In the genomic region with DNA sequence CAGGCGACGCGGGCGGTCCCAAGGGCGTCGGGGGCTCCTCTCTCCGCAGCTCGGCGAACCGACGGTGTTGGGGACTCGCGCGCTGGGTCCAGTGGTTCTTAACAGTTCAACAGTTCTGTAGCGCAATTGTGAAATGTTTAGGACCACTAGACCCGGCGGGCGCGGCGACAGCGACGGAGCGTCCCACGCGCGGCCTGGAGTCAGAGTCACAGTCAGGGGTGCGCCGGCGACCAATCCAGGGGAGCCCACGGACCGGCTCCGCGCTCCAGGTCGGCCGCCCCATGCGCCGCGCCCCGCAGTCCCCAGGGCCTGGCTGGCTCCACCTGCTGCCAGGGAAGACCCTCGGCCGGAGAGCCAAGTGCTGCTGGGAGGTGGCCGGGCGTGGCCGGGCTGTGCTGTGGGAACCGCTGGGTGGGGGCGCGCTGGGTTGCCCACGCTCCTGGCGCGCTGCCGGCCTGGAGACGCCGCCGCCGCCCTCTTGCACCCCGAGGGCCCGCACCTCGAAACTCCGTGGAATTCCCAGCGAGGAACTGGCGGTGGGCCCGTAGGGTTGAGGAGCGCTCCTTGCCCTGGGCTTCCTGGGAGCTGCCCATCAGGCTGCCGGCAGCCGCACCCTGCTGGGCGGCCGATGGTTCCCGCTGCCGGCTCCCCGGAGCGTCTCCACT, we compare ENCODE assay signal across 12 cellular contexts. TPM values are rescaled to one million over a fixed set of nuclear protein-coding genes. Genes with fewer than 3 reads are reported as not detected.
DNase-seq lines count a peak whose midpoint lies in the region; ATAC-seq and TF ChIP-seq lines count a peak whose summit lies in the region.
"Had no signal": no experiment of that assay in that cellular context is flagged by ENCODE, and none has a peak within 500 bp of the region (broad histone marks: within the 10 kb centered on the region; RNA-seq: fewer than 3 reads in every experiment).

No MANE protein-coding gene starts in this region.

- peaks cover 19% of the 10 kb centered on the region for H3K4me1 ChIP-seq in mammary epithelial cell (ENCODE audit: insufficient read depth, low read length)

- peaks cover 31% of the 10 kb centered on the region for H3K27me3 Mint-ChIP-seq in activated T-cell treated with anti-CD3 and anti-CD28 coated beads, Interleukin-2, amount 50 U/mL, for 72 hours (ENCODE audit: low read depth)
- H3K27me3 Mint-ChIP-seq in activated T-cell treated with anti-CD3 and anti-CD28 coated beads, Interleukin-2, amount 50 U/mL, for 24 hours = peaks cover 47% of the 10 kb centered on the region
- H3K27me3 Mint-ChIP-seq in stimulated activated memory B cell treated with anti-CD40 and anti-IgM and Interleukin-4, amounts not matched to agents 10 μg/mL and 1 μg/mL and 100 μg/mL, for 72 hours = peaks cover 69% of the 10 kb centered on the region

- H3K9me3 ChIP-seq in mammary epithelial cell (replicated peaks; ENCODE audit: insufficient read depth, low read length) = no peaks in the 10 kb centered on the region

- DNase-seq in activated T-cell treated with anti-CD3 and anti-CD28 coated beads, Interleukin-2, amount 50 U/mL, for 72 hours = no peak
- DNase-seq in activated T-cell treated with anti-CD3 and anti-CD28 coated beads, Interleukin-2, amount 50 U/mL, for 24 hours = no peak
- DNase-seq in mammary epithelial cell = no peak
- DNase-seq in left colon = peak; percentile 27 to 35
- DNase-seq in AG08395 (ENCODE audit: low spot score) = no peak
- no peak for DNase-seq in central memory CD4-positive, alpha-beta T cell
- DNase-seq: AML-193, foreskin melanocyte had no signal

- dilution Hi-C loops in mammary epithelial cell (cut with HindIII; ENCODE audit: low sequenced_read_pairs) = no loop called here

- intact Hi-C loops in mammary epithelial cell (cut with micrococcal nuclease) = no loop called here
- intact Hi-C loops in left colon (cut with DNase I, micrococcal nuclease) = no loop called here

- H3K4me1 Mint-ChIP-seq in activated T-cell treated with anti-CD3 and anti-CD28 coated beads, Interleukin-2, amount 50 U/mL, for 72 hours (ENCODE audit: low read depth) = no peaks in the 10 kb centered on the region
- no peaks in the 10 kb centered on the region for H3K4me1 Mint-ChIP-seq in activated T-cell treated with anti-CD3 and anti-CD28 coated beads, Interleukin-2, amount 50 U/mL, for 24 hours (ENCODE audit: low read depth)
- H3K4me1 Mint-ChIP-seq in stimulated activated memory B cell treated with anti-CD40 and anti-IgM and Interleukin-4, amounts not matched to agents 10 μg/mL and 1 μg/mL and 100 μg/mL, for 72 hours = no peaks in the 10 kb centered on the region

- H3K9me3 Mint-ChIP-seq in activated T-cell treated with anti-CD3 and anti-CD28 coated beads, Interleukin-2, amount 50 U/mL, for 72 hours = no peaks in the 10 kb centered on the region
- no peaks in the 10 kb centered on the region for H3K9me3 Mint-ChIP-seq in activated T-cell treated with anti-CD3 and anti-CD28 coated beads, Interleukin-2, amount 50 U/mL, for 24 hours
- no peaks in the 10 kb centered on the region for H3K9me3 Mint-ChIP-seq in stimulated activated memory B cell treated with anti-CD40 and anti-IgM and Interleukin-4, amounts not matched to agents 10 μg/mL and 1 μg/mL and 100 μg/mL, for 72 hours

- TSS peak; percentile 42 for BruUV-seq in mammary epithelial cell (replicated peaks; lab: Mats Ljungman, UMichigan)

- no peak for ATAC-seq in activated T-cell treated with anti-CD3 and anti-CD28 coated beads, Interleukin-2, amount 50 U/mL, for 72 hours (replicated peaks in 1 of 2)
- peak; percentile 54 for ATAC-seq in left colon
- ATAC-seq in stimulated activated memory B cell treated with anti-CD40 and anti-IgM and Interleukin-4, amounts not matched to agents 10 μg/mL and 1 μg/mL and 100 μg/mL, for 72 hours = no peak
- no peak for ATAC-seq in HG03457 (IDR thresholded peaks at IDR 0.05; ENCODE audit: unreplicated experiment)

- no peak overlapping the region for H3K27ac Mint-ChIP-seq in activated T-cell treated with anti-CD3 and anti-CD28 coated beads, Interleukin-2, amount 50 U/mL, for 72 hours
- no peak overlapping the region for H3K27ac Mint-ChIP-seq in activated T-cell treated with anti-CD3 and anti-CD28 coated beads, Interleukin-2, amount 50 U/mL, for 24 hours
- H3K27ac Mint-ChIP-seq in stimulated activated memory B cell treated with anti-CD40 and anti-IgM and Interleukin-4, amounts not matched to agents 10 μg/mL and 1 μg/mL and 100 μg/mL, for 72 hours = no peak overlapping the region

- no peaks in the 10 kb centered on the region for H3K36me3 ChIP-seq in mammary epithelial cell (ENCODE audit: insufficient read depth, low read length)

- H2AFZ ChIP-seq in mammary epithelial cell (ENCODE audit: low read depth, low read length) = peak overlapping the region; percentile 85

- H3K9ac ChIP-seq in mammary epithelial cell (ENCODE audit: insufficient read depth, low read length) = no peak overlapping the region

- 10% methylated on average over 2 of the region's 71 CpGs for WGBS in mammary epithelial cell (ENCODE audit: low coverage, missing lambda C conversion rate)

- peak overlapping the region; percentile 89 for H3K4me2 ChIP-seq in mammary epithelial cell (ENCODE audit: insufficient read depth, low read depth, low read length)

- peak overlapping the region; percentile 52 to 56 for H3K4me3 Mint-ChIP-seq in activated T-cell treated with anti-CD3 and anti-CD28 coated beads, Interleukin-2, amount 50 U/mL, for 72 hours
- H3K4me3 Mint-ChIP-seq in activated T-cell treated with anti-CD3 and anti-CD28 coated beads, Interleukin-2, amount 50 U/mL, for 24 hours = no peak overlapping the region
- peak overlapping the region; percentile 34 for H3K4me3 Mint-ChIP-seq in stimulated activated memory B cell treated with anti-CD40 and anti-IgM and Interleukin-4, amounts not matched to agents 10 μg/mL and 1 μg/mL and 100 μg/mL, for 72 hours

- CTCF ChIA-PET in mammary epithelial cell (lab: Charles Lee; ENCODE audit: low non-redundant PET) = interaction anchor here (0.6 kb wide), 1 partner anchor 546 kb away, joined by 6 read pairs; no protein-coding TSS in a partner anchor

- in situ Hi-C loops in mammary epithelial cell (cut with MboI; ENCODE audit: low sequenced_read_pairs in 2 of 2) = no loop called here

- no peak for TF ChIP-seq CTCF in mammary epithelial cell (conservative IDR thresholded peaks at IDR 0.05 in 1 of 2, IDR thresholded peaks at IDR 0.05 in 1 of 2; ENCODE audit: extremely low read depth in 1 of 2, insufficient read depth in 1 of 2, low read depth in 1 of 2, low read length in 2 of 2)

- H3K27ac ChIP-seq in mammary epithelial cell (ENCODE audit: insufficient read depth, low read depth, low read length) = no peak overlapping the region

- peak overlapping the region; percentile 20 to 55 (median 42) for H3K4me3 ChIP-seq in mammary epithelial cell (replicated peaks in 1 of 3; ENCODE audit: insufficient read depth in 1 of 3, low read depth in 2 of 3, low read length in 3 of 3)

- no peaks in the 10 kb centered on the region for H4K20me1 ChIP-seq in mammary epithelial cell (ENCODE audit: insufficient read depth, low read length)

- peaks cover 14% of the 10 kb centered on the region for H3K27me3 ChIP-seq in mammary epithelial cell (ENCODE audit: insufficient read depth, low read length)

- H3K36me3 Mint-ChIP-seq in activated T-cell treated with anti-CD3 and anti-CD28 coated beads, Interleukin-2, amount 50 U/mL, for 72 hours (ENCODE audit: insufficient read depth in 2 of 2) = no peaks in the 10 kb centered on the region
- no peaks in the 10 kb centered on the region for H3K36me3 Mint-ChIP-seq in activated T-cell treated with anti-CD3 and anti-CD28 coated beads, Interleukin-2, amount 50 U/mL, for 24 hours (ENCODE audit: low read depth)
- H3K36me3 Mint-ChIP-seq in stimulated activated memory B cell treated with anti-CD40 and anti-IgM and Interleukin-4, amounts not matched to agents 10 μg/mL and 1 μg/mL and 100 μg/mL, for 72 hours = no peaks in the 10 kb centered on the region

- H3K79me2 ChIP-seq in mammary epithelial cell (ENCODE audit: insufficient read depth, low read length) = no peaks in the 10 kb centered on the region

RNA-seq across cellular contexts. Expression of gene KIF26A, which starts 20.9 kb away (rescaled TPM):
- under 1 TPM; 0.05 to 0.25 TPM for total RNA-seq in activated T-cell treated with anti-CD3 and anti-CD28 coated beads, Interleukin-2, amount 50 U/mL, for 72 hours
- total RNA-seq in mammary epithelial cell = under 1 TPM; 0.19 to 0.67 TPM
- 0.02 TPM for polyA plus RNA-seq in mammary epithelial cell
- not detected for polyA minus RNA-seq in mammary epithelial cell
- 1 to 10 TPM; 5.7 to 5.8 TPM for total RNA-seq in left colon

RNA-seq across cellular contexts. Expression of gene ASPG, which starts 32.0 kb away (rescaled TPM):
- total RNA-seq in activated T-cell treated with anti-CD3 and anti-CD28 coated beads, Interleukin-2, amount 50 U/mL, for 72 hours = under 1 TPM in 1 of 2 donors, not detected in 1; 0.30 TPM
- under 1 TPM in 1 of 2 donors, not detected in 1; 0.09 TPM for total RNA-seq in mammary epithelial cell
- not detected for polyA plus RNA-seq in mammary epithelial cell
- not detected for polyA minus RNA-seq in mammary epithelial cell
- total RNA-seq in left colon = 10 to 100 TPM in 1 of 2 donors, 1 to 10 TPM in 1; 9.4 to 60.8 TPM
- total RNA-seq: astrocyte, osteocyte had no signal

Comparison
In these comparisons a context has a peak if more than half of its experiments do, and no peak if none do; other contexts are left out.
1. DNase-seq: peak in left colon (2 of 2); none in activated T-cell treated with anti-CD3 and anti-CD28 coated beads, Interleukin-2, amount 50 U/mL, for 72 hours (0 of 2), activated T-cell treated with anti-CD3 and anti-CD28 coated beads, Interleukin-2, amount 50 U/mL, for 24 hours (single experiment), mammary epithelial cell (single experiment), AG08395 (single experiment) and central memory CD4-positive, alpha-beta T cell (single experiment).
2. RNA of gene KIF26A, which starts 20.9 kb away (total RNA-seq): 5.7 to 5.8 TPM in left colon; 0.19 to 0.67 TPM in mammary epithelial cell and 0.05 to 0.25 TPM in activated T-cell treated with anti-CD3 and anti-CD28 coated beads, Interleukin-2, amount 50 U/mL, for 72 hours; every median in the first group is over 4 times any median in the second.
3. RNA of gene ASPG, which starts 32.0 kb away (total RNA-seq): 9.4 to 60.8 TPM in left colon; 0.30 TPM in activated T-cell treated with anti-CD3 and anti-CD28 coated beads, Interleukin-2, amount 50 U/mL, for 72 hours and 0.09 TPM in mammary epithelial cell; every median in the first group is over 4 times any median in the second.